1 cellular context compared by ENCODE assay signal in genomic region chr19:32373614-32374295, GRCh38.
TF ChIP-seq lines count a peak whose summit lies in the region.

No MANE protein-coding gene starts in this region.

TF ChIP-seq in HepG2, 621 proteins besides CTCF, POLR2A, EP300 and RAD21 (continued from another document and continues in another):
- TF ChIP-seq ATF4 (CRISPR knock-in tag; IDR thresholded peaks at IDR 0.05): peak in 1 of 2 experiments; percentile 57; a peak in 2 of 4 replicates
- TF ChIP-seq PRDM10 (CRISPR knock-in tag; IDR thresholded peaks at IDR 0.05; ENCODE audit: low read depth): peak; percentile 31; the same call in 1 of the 2 replicates
- peak; percentile 91 for TF ChIP-seq NAIF1 (CRISPR knock-in tag; IDR thresholded peaks at IDR 0.05; ENCODE audit: borderline replicate concordance)
- no peak for TF ChIP-seq MATR3 (CRISPR knock-in tag; IDR thresholded peaks at IDR 0.05)
- TF ChIP-seq ZKSCAN8 (CRISPR knock-in tag; IDR thresholded peaks at IDR 0.05; ENCODE audit: borderline replicate concordance): peak; percentile 62; the same call in 1 of the 2 replicates
- TF ChIP-seq ELF3 (CRISPR knock-in tag; IDR thresholded peaks at IDR 0.05): peak; percentile 86
- peak; percentile 31; the same call in 1 of the 2 replicates for TF ChIP-seq HNF4G (IDR thresholded peaks at IDR 0.05; ENCODE audit: borderline replicate concordance, low read depth, low read length)
- peak; percentile 37; the same call in 1 of the 2 replicates for TF ChIP-seq HNF4G (CRISPR knock-in tag; IDR thresholded peaks at IDR 0.05; ENCODE audit: borderline replicate concordance, low read depth)
- peak; percentile 67 for TF ChIP-seq POGZ (CRISPR knock-in tag; IDR thresholded peaks at IDR 0.05)
- peak; percentile 87 for TF ChIP-seq NCOA2 (CRISPR knock-in tag; IDR thresholded peaks at IDR 0.05)
- peak; percentile 72 for TF ChIP-seq SOX13 (IDR thresholded peaks at IDR 0.05)
- TF ChIP-seq SOX13 (CRISPR knock-in tag; conservative IDR thresholded peaks at IDR 0.05 in 1 of 2, IDR thresholded peaks at IDR 0.05 in 1 of 2): peak in 1 of 2 experiments; percentile 90; a peak in 2 of 4 replicates
- TF ChIP-seq MAF1 (CRISPR knock-in tag; IDR thresholded peaks at IDR 0.05; ENCODE audit: borderline replicate concordance): no peak
- TF ChIP-seq ZMYM4 (CRISPR knock-in tag; IDR thresholded peaks at IDR 0.05): peak; percentile 79
- peak; percentile 32; the same call in 1 of the 2 replicates for TF ChIP-seq ZNF24 (IDR thresholded peaks at IDR 0.05)
- peak; percentile 85 for TF ChIP-seq ZGPAT (CRISPR knock-in tag; IDR thresholded peaks at IDR 0.05)
- peak; percentile 76; the same call in 1 of the 2 replicates for TF ChIP-seq GATA4 (IDR thresholded peaks at IDR 0.05; ENCODE audit: borderline replicate concordance, low read depth)
- no peak for TF ChIP-seq ZNF713 (CRISPR knock-in tag; IDR thresholded peaks at IDR 0.05)
- TF ChIP-seq ZNF780A (CRISPR knock-in tag; IDR thresholded peaks at IDR 0.05): peak; percentile 56; the same call in 1 of the 2 replicates
- TF ChIP-seq, protein P1, sequence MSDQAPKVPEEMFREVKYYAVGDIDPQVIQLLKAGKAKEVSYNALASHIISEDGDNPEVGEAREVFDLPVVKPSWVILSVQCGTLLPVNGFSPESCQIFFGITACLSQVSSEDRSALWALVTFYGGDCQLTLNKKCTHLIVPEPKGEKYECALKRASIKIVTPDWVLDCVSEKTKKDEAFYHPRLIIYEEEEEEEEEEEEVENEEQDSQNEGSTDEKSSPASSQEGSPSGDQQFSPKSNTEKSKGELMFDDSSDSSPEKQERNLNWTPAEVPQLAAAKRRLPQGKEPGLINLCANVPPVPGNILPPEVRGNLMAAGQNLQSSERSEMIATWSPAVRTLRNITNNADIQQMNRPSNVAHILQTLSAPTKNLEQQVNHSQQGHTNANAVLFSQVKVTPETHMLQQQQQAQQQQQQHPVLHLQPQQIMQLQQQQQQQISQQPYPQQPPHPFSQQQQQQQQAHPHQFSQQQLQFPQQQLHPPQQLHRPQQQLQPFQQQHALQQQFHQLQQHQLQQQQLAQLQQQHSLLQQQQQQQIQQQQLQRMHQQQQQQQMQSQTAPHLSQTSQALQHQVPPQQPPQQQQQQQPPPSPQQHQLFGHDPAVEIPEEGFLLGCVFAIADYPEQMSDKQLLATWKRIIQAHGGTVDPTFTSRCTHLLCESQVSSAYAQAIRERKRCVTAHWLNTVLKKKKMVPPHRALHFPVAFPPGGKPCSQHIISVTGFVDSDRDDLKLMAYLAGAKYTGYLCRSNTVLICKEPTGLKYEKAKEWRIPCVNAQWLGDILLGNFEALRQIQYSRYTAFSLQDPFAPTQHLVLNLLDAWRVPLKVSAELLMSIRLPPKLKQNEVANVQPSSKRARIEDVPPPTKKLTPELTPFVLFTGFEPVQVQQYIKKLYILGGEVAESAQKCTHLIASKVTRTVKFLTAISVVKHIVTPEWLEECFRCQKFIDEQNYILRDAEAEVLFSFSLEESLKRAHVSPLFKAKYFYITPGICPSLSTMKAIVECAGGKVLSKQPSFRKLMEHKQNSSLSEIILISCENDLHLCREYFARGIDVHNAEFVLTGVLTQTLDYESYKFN (CRISPR knock-in tag; conservative IDR thresholded peaks at IDR 0.05): peak; percentile 94
- peak; percentile 63 for TF ChIP-seq MAX (IDR thresholded peaks at IDR 0.05)
- TF ChIP-seq ZNF205 (CRISPR knock-in tag; IDR thresholded peaks at IDR 0.05): peak; percentile 80; the same call in 1 of the 2 replicates
- TF ChIP-seq ZNF138 (CRISPR knock-in tag; IDR thresholded peaks at IDR 0.05; ENCODE audit: low read depth): no peak
- TF ChIP-seq ZFP36L1 (CRISPR knock-in tag; IDR thresholded peaks at IDR 0.05): peak; percentile 37; the same call in 1 of the 2 replicates
- TF ChIP-seq ZFP36L2 (CRISPR knock-in tag; IDR thresholded peaks at IDR 0.05): no peak
- TF ChIP-seq NKX3-1 (CRISPR knock-in tag; IDR thresholded peaks at IDR 0.05): 0 out of 2 replicates have a peak, but pooled peaks have one; percentile 19
- no peak for TF ChIP-seq NR3C1 (CRISPR knock-in tag; IDR thresholded peaks at IDR 0.05)
- TF ChIP-seq IRF2 (CRISPR knock-in tag; IDR thresholded peaks at IDR 0.05): peak; percentile 79
- TF ChIP-seq LCORL (IDR thresholded peaks at IDR 0.05): no peak
- peak; percentile 65; the same call in 1 of the 2 replicates for TF ChIP-seq LCORL (CRISPR knock-in tag; IDR thresholded peaks at IDR 0.05)
- TF ChIP-seq GMEB1 (CRISPR knock-in tag; IDR thresholded peaks at IDR 0.05; ENCODE audit: borderline replicate concordance): peak; percentile 33; the same call in 1 of the 2 replicates
- TF ChIP-seq ZNF367 (CRISPR knock-in tag; IDR thresholded peaks at IDR 0.05; ENCODE audit: borderline replicate concordance): no peak
- peak; percentile 88 for TF ChIP-seq NFE2L2 (IDR thresholded peaks at IDR 0.05; ENCODE audit: low read length)
- no peak for TF ChIP-seq TFDP2 (CRISPR knock-in tag; IDR thresholded peaks at IDR 0.05)
- TF ChIP-seq FOXK2 (IDR thresholded peaks at IDR 0.05): peak; percentile 83
- TF ChIP-seq NR2C2 (CRISPR knock-in tag; IDR thresholded peaks at IDR 0.05; ENCODE audit: borderline replicate concordance): peak; percentile 28; the same call in 1 of the 2 replicates
- peak; percentile 91 for TF ChIP-seq FOSL1 (CRISPR knock-in tag; IDR thresholded peaks at IDR 0.05; ENCODE audit: borderline replicate concordance)
- TF ChIP-seq, protein P2, sequence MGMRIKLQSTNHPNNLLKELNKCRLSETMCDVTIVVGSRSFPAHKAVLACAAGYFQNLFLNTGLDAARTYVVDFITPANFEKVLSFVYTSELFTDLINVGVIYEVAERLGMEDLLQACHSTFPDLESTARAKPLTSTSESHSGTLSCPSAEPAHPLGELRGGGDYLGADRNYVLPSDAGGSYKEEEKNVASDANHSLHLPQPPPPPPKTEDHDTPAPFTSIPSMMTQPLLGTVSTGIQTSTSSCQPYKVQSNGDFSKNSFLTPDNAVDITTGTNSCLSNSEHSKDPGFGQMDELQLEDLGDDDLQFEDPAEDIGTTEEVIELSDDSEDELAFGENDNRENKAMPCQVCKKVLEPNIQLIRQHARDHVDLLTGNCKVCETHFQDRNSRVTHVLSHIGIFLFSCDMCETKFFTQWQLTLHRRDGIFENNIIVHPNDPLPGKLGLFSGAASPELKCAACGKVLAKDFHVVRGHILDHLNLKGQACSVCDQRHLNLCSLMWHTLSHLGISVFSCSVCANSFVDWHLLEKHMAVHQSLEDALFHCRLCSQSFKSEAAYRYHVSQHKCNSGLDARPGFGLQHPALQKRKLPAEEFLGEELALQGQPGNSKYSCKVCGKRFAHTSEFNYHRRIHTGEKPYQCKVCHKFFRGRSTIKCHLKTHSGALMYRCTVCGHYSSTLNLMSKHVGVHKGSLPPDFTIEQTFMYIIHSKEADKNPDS (CRISPR knock-in tag; IDR thresholded peaks at IDR 0.05): peak; percentile 67; the same call in 1 of the 2 replicates
- TF ChIP-seq HOXD1 (CRISPR knock-in tag; IDR thresholded peaks at IDR 0.05): peak; percentile 22; the same call in 1 of the 2 replicates
- TF ChIP-seq ZNF230 (CRISPR knock-in tag; IDR thresholded peaks at IDR 0.05): no peak
- peak; percentile 77; the same call in 1 of the 2 replicates for TF ChIP-seq MLX (CRISPR knock-in tag; IDR thresholded peaks at IDR 0.05)
- no peak for TF ChIP-seq TBP (CRISPR knock-in tag; IDR thresholded peaks at IDR 0.05)
- peak; percentile 86; the same call in 1 of the 2 replicates for TF ChIP-seq HMG20A (CRISPR knock-in tag; IDR thresholded peaks at IDR 0.05; ENCODE audit: borderline replicate concordance)
- peak; percentile 95 for TF ChIP-seq SIX4 (CRISPR knock-in tag; IDR thresholded peaks at IDR 0.05)
- no peak for TF ChIP-seq NONO (IDR thresholded peaks at IDR 0.05)
- TF ChIP-seq NONO (CRISPR knock-in tag; conservative IDR thresholded peaks at IDR 0.05): peak; percentile 57
- TF ChIP-seq ZFP62 (CRISPR knock-in tag; IDR thresholded peaks at IDR 0.05): no peak
- TF ChIP-seq CREB1 (IDR thresholded peaks at IDR 0.05): peak; percentile 79
- TF ChIP-seq CREB1 (CRISPR knock-in tag; IDR thresholded peaks at IDR 0.05): peak; percentile 74; the same call in 1 of the 2 replicates
- TF ChIP-seq RCOR2 (CRISPR knock-in tag; IDR thresholded peaks at IDR 0.05): peak; percentile 84
- peak; percentile 75 for TF ChIP-seq ZNF12 (CRISPR knock-in tag; IDR thresholded peaks at IDR 0.05)
- TF ChIP-seq SOX5 (CRISPR knock-in tag; IDR thresholded peaks at IDR 0.05; ENCODE audit: borderline replicate concordance): peak; percentile 83
- peak; percentile 36; the same call in 1 of the 2 replicates for TF ChIP-seq KDM5A (IDR thresholded peaks at IDR 0.05; ENCODE audit: borderline replicate concordance, low read length)
- peak; percentile 35; the same call in 1 of the 2 replicates for TF ChIP-seq ZNF430 (CRISPR knock-in tag; IDR thresholded peaks at IDR 0.05)
- peak; percentile 48 for TF ChIP-seq HNRNPLL (IDR thresholded peaks at IDR 0.05; ENCODE audit: low read depth, low read length, poor library complexity, severe bottlenecking)
- no peak for TF ChIP-seq GPN1 (CRISPR knock-in tag; IDR thresholded peaks at IDR 0.05; ENCODE audit: borderline replicate concordance)
- peak; percentile 43; the same call in 1 of the 2 replicates for TF ChIP-seq SP5 (CRISPR knock-in tag; IDR thresholded peaks at IDR 0.05; ENCODE audit: borderline replicate concordance, low read depth)
- peak; percentile 75 for TF ChIP-seq CEBPG (CRISPR knock-in tag; IDR thresholded peaks at IDR 0.05)
